Comparison of ENCODE assay signal across 8 cellular contexts in the genomic region with DNA sequence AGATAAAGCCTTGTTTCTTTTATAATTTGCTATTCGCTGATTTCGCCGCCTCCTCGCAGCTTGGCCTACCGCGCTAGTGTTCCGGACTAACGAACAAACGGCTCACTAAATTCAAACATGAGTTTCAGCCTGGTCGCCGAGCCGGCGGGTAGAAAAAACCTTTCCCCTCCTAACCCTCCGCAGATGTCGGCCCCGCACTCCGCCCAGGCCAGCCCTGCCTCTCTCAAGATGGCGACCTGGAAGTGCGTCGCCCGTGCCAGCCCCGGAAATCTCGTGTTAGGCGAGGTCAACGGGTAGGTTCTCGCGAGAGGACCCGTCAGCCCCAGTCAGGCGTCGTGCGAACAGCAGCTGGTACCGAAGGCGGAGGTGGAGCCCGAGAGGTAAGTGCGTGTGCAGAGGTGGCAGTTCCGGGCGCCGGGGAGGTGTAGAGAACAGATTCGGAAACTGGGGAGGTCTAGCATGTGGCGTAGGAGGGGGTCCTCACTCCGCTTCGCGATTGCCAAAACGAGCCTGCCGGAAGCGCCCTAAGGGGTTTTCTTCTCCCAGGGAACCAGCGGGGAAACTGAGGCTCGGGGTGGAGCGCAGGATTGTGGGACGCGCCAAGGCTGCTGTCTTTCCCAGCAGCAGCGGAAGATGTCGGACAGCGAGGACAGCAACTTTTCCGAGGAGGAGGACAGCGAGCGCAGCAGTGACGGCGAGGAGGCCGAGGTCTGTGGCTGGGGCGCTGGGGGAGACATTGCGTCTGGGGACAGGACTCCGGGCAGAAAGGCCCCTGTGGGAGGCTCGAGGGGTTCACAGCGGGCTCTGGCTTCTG. TPM values are rescaled to one million over a fixed set of nuclear protein-coding genes. Genes with fewer than 3 reads are reported as not detected.
DNase-seq lines count a peak whose midpoint lies in the region; ATAC-seq and TF ChIP-seq lines count a peak whose summit lies in the region.

SUPT5H (plus strand) TSS at position 325 of the 814 bp plus-strand sequence; CDS start at position 634, 309 bp downstream.

- intact Hi-C loops in activated B cell treated with CpG ODN at 0.5 μM for 24 hours (cut with micrococcal nuclease): loop anchor here (1.0 to 10.0 kb wide), 9 partner anchors 9 to 1305 kb away; partner anchors contain the start of genes ACTMAP, DLL3, DYRK1B and KCNK6

- no peaks in the 10 kb centered on the region for H3K9me3 Mint-ChIP-seq in activated B cell treated with CpG ODN at 0.5 μM for 24 hours

- no peak for TF ChIP-seq CTCF in AG04450 (IDR thresholded peaks at IDR 0.05; ENCODE audit: low read depth, low read length)
- TF ChIP-seq CTCF in activated B cell treated with CpG ODN at 0.5 μM for 24 hours (IDR thresholded peaks at IDR 0.05): no peak

- POLR2A ChIA-PET in AG04450 (lab: Yijun Ruan, JAX): interaction anchor here (0.6 to 3.8 kb wide), 6 partner anchors 10 to 94 kb away, joined by 3 to 38 read pairs (median 4); partner anchors contain the start of gene RPS16
- POLR2A ChIA-PET in activated B cell treated with CpG ODN at 0.5 μM for 24 hours (lab: Charles Lee): interaction anchor here (0.5 to 7.4 kb wide), 26 partner anchors 8 to 1818 kb away, joined by 3 to 185 read pairs (median 6); partner anchors contain the start of genes EID2B, MED29, PAF1 and PLEKHG2

- peak; percentile 89 for TF ChIP-seq POLR2A in GM18951 (IDR thresholded peaks at IDR 0.05; ENCODE audit: extremely low read depth, insufficient read depth, insufficient read length)

- CTCF ChIA-PET in AG04450 (lab: Charles Lee): interaction anchor here (0.6 to 2.5 kb wide), 2 partner anchors 29 to 103 kb away, joined by 5 to 6 read pairs; partner anchors contain the start of gene SAMD4B
- CTCF ChIA-PET in activated B cell treated with CpG ODN at 0.5 μM for 24 hours (lab: Charles Lee): interaction anchor here (0.7 to 1.0 kb wide), 2 partner anchors 29 to 89 kb away, joined by 3 read pairs; no protein-coding TSS in a partner anchor

- no peaks in the 10 kb centered on the region for H3K27me3 ChIP-seq in AG04450 (ENCODE audit: control insufficient read depth, insufficient read depth, low read length)

- H3K4me3 ChIP-seq in AG04450 (ENCODE audit: low read depth, low read length): peak within 1 kb of the TSS; percentile 99

- H3K27ac ChIP-seq in AG04450 (ENCODE audit: low read depth, low read length) (peak within 1 kb of the TSS; percentile 94), caudate nucleus (ENCODE audit: low read depth, low read length) (peak within 1 kb of the TSS; percentile 95)

- peak within 1 kb of the TSS; percentile 93 for H3K27ac Mint-ChIP-seq in activated B cell treated with CpG ODN at 0.5 μM for 24 hours

- H3K4me1 Mint-ChIP-seq in activated B cell treated with CpG ODN at 0.5 μM for 24 hours: peaks cover 62% of the 10 kb centered on the region

- H3K4me3 Mint-ChIP-seq in activated B cell treated with CpG ODN at 0.5 μM for 24 hours: peak within 1 kb of the TSS; percentile 96

- ATAC-seq in HG03196 (IDR thresholded peaks at IDR 0.05; ENCODE audit: unreplicated experiment) (peak; percentile 84), activated B cell treated with CpG ODN at 0.5 μM for 24 hours (ENCODE audit: low read depth) (peak; percentile 94)

- no peaks in the 10 kb centered on the region for H3K27me3 Mint-ChIP-seq in activated B cell treated with CpG ODN at 0.5 μM for 24 hours

- H3K36me3 Mint-ChIP-seq in activated B cell treated with CpG ODN at 0.5 μM for 24 hours (ENCODE audit: low read depth): peaks cover 38% of the 10 kb centered on the region

- DNase-seq in AG04450 (ENCODE audit: low read depth, low spot score) (peak; percentile 95), NCI-H345 (lab: John Stamatoyannopoulos, UW) (peak; percentile 100), activated B cell treated with CpG ODN at 0.5 μM for 24 hours (peak; percentile 84), caudate nucleus (lab: John Stamatoyannopoulos, UW) (peak in 60 of 61 donors; percentile 50 to 98 (median 91)), inferior parietal cortex (ENCODE audit: extremely low spot score) (peak; percentile 98)
- DNase-seq in stimulated activated CD4-positive, alpha-beta T cell treated with anti-CD3 and anti-CD28 coated beads, Interleukin-12 subunit alpha, Interleukin-12 subunit beta, amount 100 ng/mL, for 24 hours (ENCODE audit: low read depth in 2 of 2): peak; percentile 94 to 96

- in situ Hi-C loops in GM18951 (cut with MboI; ENCODE audit: low sequenced_read_pairs, unreplicated experiment): no loop called here

- H3K9me3 ChIP-seq in AG04450 (ENCODE audit: control insufficient read depth, insufficient read depth, low read length): no peaks in the 10 kb centered on the region; the same call in 1 of the 2 replicates

RNA-seq across cellular contexts. Expression of gene SUPT5H, which starts in this region (rescaled TPM):
- polyA plus RNA-seq in AG04450 (2011; rRNA removed): 75.3 and 78.0 TPM in 2 replicates
- polyA minus RNA-seq in AG04450 (2011; rRNA and poly(A)+ RNA removed): 84.5 and 96.0 TPM in 2 replicates
- 184 and 200 TPM in 2 replicates for total RNA-seq in activated B cell treated with CpG ODN at 0.5 μM for 24 hours

Comparison
In these comparisons a context has a peak if more than half of its experiments do, and no peak if none do; other contexts are left out.
1. Peak in every context shown above with its lines: DNase-seq, ATAC-seq, H3K4me3 ChIP-seq and H3K27ac ChIP-seq.